14 cellular contexts compared by ENCODE assay signal in the genomic region with DNA sequence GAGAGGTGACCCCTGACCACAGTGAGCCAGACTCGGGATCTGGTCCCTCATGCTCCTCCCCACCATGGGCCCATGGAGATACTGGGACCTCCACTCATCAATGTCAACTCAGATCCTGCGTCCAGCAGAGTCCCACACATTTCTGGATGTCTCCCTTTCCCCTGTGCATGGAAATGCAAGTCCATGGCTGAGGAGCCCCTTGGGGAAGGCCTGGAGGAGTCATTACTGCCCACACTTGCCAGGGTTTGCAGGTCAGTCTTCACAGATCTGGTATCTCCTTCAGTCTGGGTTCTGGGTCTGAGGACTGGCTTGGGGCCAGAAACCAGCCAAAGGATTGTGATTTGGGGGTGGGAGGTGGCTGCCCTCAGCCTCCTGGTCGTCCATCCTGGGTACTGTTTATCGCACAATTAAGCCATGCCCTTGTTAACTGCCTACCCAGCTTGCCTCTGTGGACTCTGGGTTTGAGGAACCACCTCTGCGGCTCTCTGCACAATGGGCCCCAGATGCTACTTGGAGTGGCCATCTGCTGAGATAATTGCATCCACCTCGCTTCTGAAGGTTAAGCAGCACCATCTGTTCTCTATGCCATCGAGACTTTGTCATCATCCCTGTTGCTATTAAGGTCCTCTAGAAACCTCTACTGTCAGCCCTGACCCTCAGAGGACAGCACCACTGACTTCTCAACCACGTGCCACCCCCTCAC. TPM values are rescaled to one million over a fixed set of nuclear protein-coding genes. Genes with fewer than 3 reads are reported as not detected.
A peak's percentile ranks its signal among the peaks of the same experiment; 100 is the strongest.
DNase-seq lines count a peak whose midpoint lies in the region; ATAC-seq and TF ChIP-seq lines count a peak whose summit lies in the region.
"Had no signal": no experiment of that assay in that cellular context is flagged by ENCODE, and none has a peak within 500 bp of the region (broad histone marks: within the 10 kb centered on the region; RNA-seq: fewer than 3 reads in every experiment).

No MANE protein-coding gene starts in this region.

- no peak overlapping the region for H3K27ac Mint-ChIP-seq in activated CD8-positive, alpha-beta T cell treated with anti-CD3 and anti-CD28 coated beads, Interleukin-2, amount 10 ng/mL, durations not matched to agents 7 days and 5 days
- H3K27ac Mint-ChIP-seq in activated CD8-positive, alpha-beta T cell treated with anti-CD3 and anti-CD28 coated beads for 36 hours, result no peak overlapping the region
- H3K27ac Mint-ChIP-seq: activated naive CD4-positive, alpha-beta T cell treated with anti-CD3 and anti-CD28 coated beads, Interleukin-2, amount 50 U/mL, for 72 hours had no signal

- H3K36me3 Mint-ChIP-seq in activated CD8-positive, alpha-beta T cell treated with anti-CD3 and anti-CD28 coated beads, Interleukin-2, amount 10 ng/mL, durations not matched to agents 7 days and 5 days (ENCODE audit: low read depth), result no peaks in the 10 kb centered on the region
- no peaks in the 10 kb centered on the region for H3K36me3 Mint-ChIP-seq in activated CD8-positive, alpha-beta T cell treated with anti-CD3 and anti-CD28 coated beads for 36 hours (ENCODE audit: low read depth)
- H3K36me3 Mint-ChIP-seq: activated naive CD4-positive, alpha-beta T cell treated with anti-CD3 and anti-CD28 coated beads, Interleukin-2, amount 50 U/mL, for 72 hours; IgD-negative memory B cell had no signal

- POLR2A ChIA-PET in activated CD8-positive, alpha-beta T cell treated with anti-CD3 and anti-CD28 coated beads, Interleukin-2, amount 10 ng/mL, durations not matched to agents 7 days and 5 days (lab: Charles Lee), result no interaction called here
- POLR2A ChIA-PET in activated CD8-positive, alpha-beta T cell treated with anti-CD3 and anti-CD28 coated beads for 36 hours (lab: Charles Lee), result no interaction called here

- H3K4me3 Mint-ChIP-seq in activated CD8-positive, alpha-beta T cell treated with anti-CD3 and anti-CD28 coated beads, Interleukin-2, amount 10 ng/mL, durations not matched to agents 7 days and 5 days, result no peak overlapping the region
- H3K4me3 Mint-ChIP-seq in activated CD8-positive, alpha-beta T cell treated with anti-CD3 and anti-CD28 coated beads for 36 hours, result no peak overlapping the region
- H3K4me3 Mint-ChIP-seq: IgD-negative memory B cell had no signal

- ATAC-seq in activated CD8-positive, alpha-beta T cell treated with anti-CD3 and anti-CD28 coated beads, Interleukin-2, amount 10 ng/mL, durations not matched to agents 7 days and 5 days, result no peak
- no peak for ATAC-seq in activated CD8-positive, alpha-beta T cell treated with anti-CD3 and anti-CD28 coated beads for 36 hours
- no peak for ATAC-seq in HG02870 (IDR thresholded peaks at IDR 0.05; ENCODE audit: unreplicated experiment)
- no peak for ATAC-seq in GM18505 (IDR thresholded peaks at IDR 0.05; ENCODE audit: unreplicated experiment)
- ATAC-seq: activated naive CD4-positive, alpha-beta T cell treated with anti-CD3 and anti-CD28 coated beads, Interleukin-2, amount 50 U/mL, for 72 hours; upper lobe of right lung had no signal

- no peak for TF ChIP-seq POLR2A in GM18505 (IDR thresholded peaks at IDR 0.05; ENCODE audit: borderline replicate concordance, extremely low read depth, insufficient read depth, insufficient read length)

- peak; percentile 17 for DNase-seq in activated CD8-positive, alpha-beta T cell treated with anti-CD3 and anti-CD28 coated beads, Interleukin-2, amount 10 ng/mL, durations not matched to agents 7 days and 5 days
- no peak for DNase-seq in activated CD8-positive, alpha-beta T cell treated with anti-CD3 and anti-CD28 coated beads for 36 hours
- DNase-seq in NCI-H2227 treated with DMSO at 0.1 percent for 48 hours (lab: John Stamatoyannopoulos, UW) (peak; percentile 40), caudate nucleus (lab: John Stamatoyannopoulos, UW) (peak in 1 of 61 donors; percentile 88), substantia nigra (lab: John Stamatoyannopoulos, UW) (no peak), hepatic stellate cell (ENCODE audit: low spot score) (no peak)
- DNase-seq: foreskin fibroblast, NCI-H226, upper lobe of right lung had no signal

- no peaks in the 10 kb centered on the region for H3K9me3 Mint-ChIP-seq in activated CD8-positive, alpha-beta T cell treated with anti-CD3 and anti-CD28 coated beads, Interleukin-2, amount 10 ng/mL, durations not matched to agents 7 days and 5 days (ENCODE audit: insufficient read depth)
- H3K9me3 Mint-ChIP-seq in activated CD8-positive, alpha-beta T cell treated with anti-CD3 and anti-CD28 coated beads for 36 hours, result no peaks in the 10 kb centered on the region
- H3K9me3 Mint-ChIP-seq: activated naive CD4-positive, alpha-beta T cell treated with anti-CD3 and anti-CD28 coated beads, Interleukin-2, amount 50 U/mL, for 72 hours had no signal

- TF ChIP-seq CTCF in activated CD8-positive, alpha-beta T cell treated with anti-CD3 and anti-CD28 coated beads for 36 hours (IDR thresholded peaks at IDR 0.05), result no peak

- H3K4me1 Mint-ChIP-seq in activated CD8-positive, alpha-beta T cell treated with anti-CD3 and anti-CD28 coated beads, Interleukin-2, amount 10 ng/mL, durations not matched to agents 7 days and 5 days (ENCODE audit: low read depth), result peaks cover 23% of the 10 kb centered on the region
- peaks cover 14% of the 10 kb centered on the region for H3K4me1 Mint-ChIP-seq in activated CD8-positive, alpha-beta T cell treated with anti-CD3 and anti-CD28 coated beads for 36 hours (ENCODE audit: low read depth)

- CTCF ChIA-PET in activated CD8-positive, alpha-beta T cell treated with anti-CD3 and anti-CD28 coated beads, Interleukin-2, amount 10 ng/mL, durations not matched to agents 7 days and 5 days (lab: Charles Lee), result no interaction called here
- CTCF ChIA-PET in activated CD8-positive, alpha-beta T cell treated with anti-CD3 and anti-CD28 coated beads for 36 hours (lab: Charles Lee), result interaction anchor here (1.2 kb wide), 1 partner anchor 61 kb away, joined by 4 read pairs; no protein-coding TSS in a partner anchor

- H3K27ac ChIP-seq in caudate nucleus (ENCODE audit: low read depth, low read length) (peak overlapping the region; percentile 38), substantia nigra (ENCODE audit: low read depth, low read length, poor library complexity, severe bottlenecking) (peak overlapping the region; percentile 97)
- H3K27ac ChIP-seq: SJSA1, upper lobe of right lung had no signal

- intact Hi-C loops in activated CD8-positive, alpha-beta T cell treated with anti-CD3 and anti-CD28 coated beads for 36 hours (cut with micrococcal nuclease), result no loop called here

- H3K27me3 Mint-ChIP-seq in activated CD8-positive, alpha-beta T cell treated with anti-CD3 and anti-CD28 coated beads, Interleukin-2, amount 10 ng/mL, durations not matched to agents 7 days and 5 days (ENCODE audit: low read depth), result peaks cover 2% of the 10 kb centered on the region
- no peaks in the 10 kb centered on the region for H3K27me3 Mint-ChIP-seq in activated CD8-positive, alpha-beta T cell treated with anti-CD3 and anti-CD28 coated beads for 36 hours
- H3K27me3 Mint-ChIP-seq: IgD-negative memory B cell had no signal

RNA-seq across cellular contexts. Expression of a gene that starts 49.9 kb away (rescaled TPM):
- 100 to 1,000 TPM; 214 to 215 TPM for total RNA-seq in activated CD8-positive, alpha-beta T cell treated with anti-CD3 and anti-CD28 coated beads, Interleukin-2, amount 10 ng/mL, durations not matched to agents 7 days and 5 days
- 100 to 1,000 TPM; 163 to 175 TPM for total RNA-seq in activated CD8-positive, alpha-beta T cell treated with anti-CD3 and anti-CD28 coated beads for 36 hours

Comparison
In these comparisons a context has a peak if more than half of its experiments do, and no peak if none do; other contexts are left out.
1. DNase-seq: peak in activated CD8-positive, alpha-beta T cell treated with anti-CD3 and anti-CD28 coated beads, Interleukin-2, amount 10 ng/mL, durations not matched to agents 7 days and 5 days (single experiment) and NCI-H2227 treated with DMSO at 0.1 percent for 48 hours (single experiment); none in activated CD8-positive, alpha-beta T cell treated with anti-CD3 and anti-CD28 coated beads for 36 hours (single experiment), substantia nigra (0 of 49) and hepatic stellate cell (single experiment).